In the genomic region with DNA sequence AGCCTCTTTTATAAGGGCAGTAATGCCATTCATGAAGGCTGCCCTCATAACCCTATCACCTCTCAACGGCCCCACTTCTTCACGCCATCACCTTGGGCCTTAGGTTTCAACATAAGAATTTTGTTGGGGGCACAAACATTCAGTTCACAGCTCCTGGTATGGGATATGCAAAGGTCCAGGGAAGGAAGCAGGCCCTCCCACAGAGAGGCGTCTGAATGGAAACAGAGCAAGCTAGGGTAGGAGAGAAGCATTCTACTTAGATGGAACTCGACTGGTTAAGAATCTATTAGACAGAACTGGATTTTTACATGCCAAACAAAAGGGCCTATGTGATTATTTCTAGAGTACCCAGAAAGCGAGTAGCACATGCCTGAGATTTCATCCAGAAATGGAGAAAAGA, we compare ENCODE assay signal across 32 cellular contexts. TPM values are rescaled to one million over a fixed set of nuclear protein-coding genes. Genes with fewer than 3 reads are reported as not detected.
"Had no signal": no experiment of that assay in that cellular context is flagged by ENCODE, and none has a peak within 500 bp of the region (broad histone marks: within the 10 kb centered on the region; RNA-seq: fewer than 3 reads in every experiment).

No MANE protein-coding gene starts in this region.

- ATAC-seq: activated CD8-positive, alpha-beta T cell treated with anti-CD3 and anti-CD28 coated beads for 36 hours; activated T-cell treated with anti-CD3 and anti-CD28 coated beads, Interleukin-2, amount 50 U/mL, for 72 hours; activated T-helper 17 cell treated with anti-CD3 and anti-CD28 coated beads, Interleukin-2, amount 50 U/mL, for 72 hours; PC-3; Right ventricle myocardium inferior had no signal

- H3K36me3 ChIP-seq: brain microvascular endothelial cell had no signal

- H3K27ac ChIP-seq: brain microvascular endothelial cell, RWPE1, VCaP had no signal

- DNase-seq: activated CD4-positive, alpha-beta T cell treated with anti-CD3 and anti-CD28 coated beads, Interleukin-2, amount 10 ng/mL, durations not matched to agents 24 days and 14 days; activated CD4-positive, alpha-beta T cell treated with anti-CD3 and anti-CD28 coated beads, Interleukin-2, amount 50 U/mL, for 4 hours; activated CD4-positive, CD25-positive, alpha-beta regulatory T cell; activated CD8-positive, alpha-beta T cell treated with anti-CD3 and anti-CD28 coated beads for 36 hours; activated effector memory CD4-positive, alpha-beta T cell treated with anti-CD3 and anti-CD28 coated beads, Interleukin-2, amount 50 U/mL, for 16 hours; activated naive CD4-positive, alpha-beta T cell; activated naive CD4-positive, alpha-beta T cell treated with anti-CD3 and anti-CD28 coated beads, Interleukin-2, amount 50 U/mL, for 16 hours; activated naive CD8-positive, alpha-beta T cell treated with anti-CD3 and anti-CD28 coated beads for 36 hours; activated T-cell treated with anti-CD3 and anti-CD28 coated beads, Interleukin-2, amount 50 U/mL, for 1 hour; activated T-cell treated with anti-CD3 and anti-CD28 coated beads, Interleukin-2, amount 50 U/mL, for 72 hours; amniotic stem cell; aorta; brain microvascular endothelial cell; central memory CD4-positive, alpha-beta T cell; NCI-H1105; NCI-H1417 treated with DMSO at 0.1 percent for 48 hours; NCI-H187 treated with DMSO at 0.1 percent for 48 hours; NCI-H2171 treated with DMSO at 0.1 percent for 48 hours; NCI-H2227 treated with DMSO at 0.1 percent for 48 hours; NCI-H446 treated with DMSO at 0.1 percent for 48 hours; NCI-H524; NCI-H69; PC-3; SW 1271; T-helper 1 cell; T-helper 2 cell; T-helper 9 cell had no signal

- H3K9me3 Mint-ChIP-seq: activated CD8-positive, alpha-beta T cell treated with anti-CD3 and anti-CD28 coated beads for 36 hours; activated T-cell treated with anti-CD3 and anti-CD28 coated beads, Interleukin-2, amount 50 U/mL, for 72 hours; activated T-helper 17 cell treated with anti-CD3 and anti-CD28 coated beads, Interleukin-2, amount 50 U/mL, for 72 hours had no signal

- H3K4me3 Mint-ChIP-seq: activated CD4-positive, alpha-beta T cell treated with anti-CD3 and anti-CD28 coated beads, Interleukin-2, amount 10 ng/mL, durations not matched to agents 24 days and 14 days; activated CD8-positive, alpha-beta T cell treated with anti-CD3 and anti-CD28 coated beads for 36 hours; activated naive CD8-positive, alpha-beta T cell treated with anti-CD3 and anti-CD28 coated beads for 36 hours; activated T-cell treated with anti-CD3 and anti-CD28 coated beads, Interleukin-2, amount 50 U/mL, for 72 hours; activated T-helper 17 cell treated with anti-CD3 and anti-CD28 coated beads, Interleukin-2, amount 50 U/mL, for 72 hours had no signal

- H3K27ac Mint-ChIP-seq: activated CD4-positive, alpha-beta T cell treated with anti-CD3 and anti-CD28 coated beads, Interleukin-2, amount 10 ng/mL, durations not matched to agents 24 days and 14 days; activated CD8-positive, alpha-beta T cell treated with anti-CD3 and anti-CD28 coated beads for 36 hours; activated naive CD8-positive, alpha-beta T cell treated with anti-CD3 and anti-CD28 coated beads for 36 hours; activated T-cell treated with anti-CD3 and anti-CD28 coated beads, Interleukin-2, amount 50 U/mL, for 72 hours; activated T-helper 17 cell treated with anti-CD3 and anti-CD28 coated beads, Interleukin-2, amount 50 U/mL, for 72 hours had no signal

RNA-seq across cellular contexts. Expression of a gene that starts 42.8 kb away (rescaled TPM):
- total RNA-seq: activated CD4-positive, alpha-beta T cell treated with anti-CD3 and anti-CD28 coated beads, Interleukin-2, amount 10 ng/mL, durations not matched to agents 24 days and 14 days; activated CD8-positive, alpha-beta T cell treated with anti-CD3 and anti-CD28 coated beads for 36 hours; activated T-cell treated with anti-CD3 and anti-CD28 coated beads, Interleukin-2, amount 50 U/mL, for 72 hours; activated T-helper 17 cell treated with anti-CD3 and anti-CD28 coated beads, Interleukin-2, amount 50 U/mL, for 72 hours; aorta; MCF 10A; Right ventricle myocardium inferior had no signal
- polyA plus RNA-seq: aorta had no signal

RNA-seq across cellular contexts. Expression of a gene that starts 48.4 kb away (rescaled TPM):
- total RNA-seq: PC-3 had no signal
